In genomic region chr15:88545578-88546247, GRCh38 we compare ENCODE assay signal across 8 cellular contexts. TPM values are rescaled to one million over a fixed set of nuclear protein-coding genes. Genes with fewer than 3 reads are reported as not detected.
DNase-seq lines count a peak whose midpoint lies in the region; ATAC-seq, FAIRE-seq and TF ChIP-seq lines count a peak whose summit lies in the region.
"Not testable (repeated sequence)": the region's sequence is repeated elsewhere in the genome, so short reads cannot be mapped to it uniquely, and the experiment has no call there.

No MANE protein-coding gene starts in this region.

- H3K56ac ChIP-seq in H1 (replicated peaks; ENCODE audit: insufficient read length, low read depth, low read length), result not testable (repeated sequence)

- H3K79me2 ChIP-seq in ACC112 (ENCODE audit: control insufficient read depth, insufficient read depth, low read length, unreplicated experiment); HCT116 (ENCODE audit: insufficient read depth, low read length); H1 (ENCODE audit: control insufficient read depth in 1 of 2, insufficient read depth in 2 of 2, low read length in 2 of 2): not testable (repeated sequence)

- not testable (repeated sequence) for H2BK20ac ChIP-seq in H1 (ENCODE audit: low read length)

- not testable (repeated sequence) for FAIRE-seq in H1 (lab: Jason Lieb, UNC)

- BruUV-seq in HCT116 (replicated peaks; lab: Mats Ljungman, UMichigan), result TSS peak; percentile 87

- H3K14ac ChIP-seq in H1 (ENCODE audit: insufficient read length), result not testable (repeated sequence)

- DNase-seq in HCT116 (ENCODE audit: low read depth, low spot score); SK-N-MC (ENCODE audit: low read depth, low spot score); activated naive CD8-positive, alpha-beta T cell treated with anti-CD3 and anti-CD28 coated beads, Interleukin-2, amount 10 ng/mL, durations not matched to agents 7 days and 5 days; H1 (ENCODE audit: low read depth in 1 of 2, low spot score in 2 of 2); natural killer cell treated with Interleukin-12 subunit alpha and Interleukin-12 subunit beta and Interleukin-15 and Interleukin-18, amount 100 ng/mL, for 72 hours (ENCODE audit: low spot score); stimulated activated naive B cell treated with anti-CD40 and anti-IgM and Interleukin-4, amounts not matched to agents 10 μg/mL and 1 μg/mL and 100 μg/mL, for 72 hours: not testable (repeated sequence)

- not testable (repeated sequence) for H3K4me1 ChIP-seq in ACC112 (ENCODE audit: control insufficient read depth, insufficient read depth, low read length, unreplicated experiment); H1 (replicated peaks in 1 of 4; ENCODE audit: control insufficient read depth in 3 of 4, insufficient read depth in 4 of 4, low read length in 3 of 4); iPS-18a (ENCODE audit: control insufficient read depth, low read depth, low read length)
- H3K4me1 ChIP-seq in HCT116 (ENCODE audit: control insufficient read depth in 1 of 2, insufficient read depth in 2 of 2, low read length in 2 of 2), result peaks cover 4 to 21% of the 10 kb centered on the region in 2 experiments; a peak in 3 of 4 replicates

- not testable (repeated sequence) for H3K4ac ChIP-seq in H1 (replicated peaks; ENCODE audit: insufficient read length, low read depth, low read length)

- not testable (repeated sequence) for H3K36me3 ChIP-seq in ACC112 (ENCODE audit: insufficient read depth, low read length); HCT116 (ENCODE audit: control insufficient read depth in 1 of 2, insufficient read depth in 2 of 2, low read length in 2 of 2); SK-N-MC (ENCODE audit: insufficient read depth, low read length); H1 (ENCODE audit: control insufficient read depth in 2 of 4, insufficient read depth in 4 of 4, low read length in 3 of 4); iPS-18a (ENCODE audit: control insufficient read depth, low read depth, low read length)

- intact Hi-C loops in HCT116 (cut with micrococcal nuclease), result loop anchor here (1.0 to 5.0 kb wide), 2 partner anchors 67 to 78 kb away; partner anchors contain the start of genes MRPL46 and MRPS11

- H2BK15ac ChIP-seq in H1 (ENCODE audit: low read length), result not testable (repeated sequence)

- H3K4me2 ChIP-seq in HCT116 (ENCODE audit: low read length), result peak overlapping the region; percentile 79
- H3K4me2 ChIP-seq in H1 (ENCODE audit: insufficient read depth in 1 of 2, low read depth in 2 of 2, low read length in 2 of 2), result peak overlapping the region; percentile 65 to 68

- H3K18ac ChIP-seq in H1 (ENCODE audit: extremely low read depth, low read length), result peak overlapping the region; percentile 87; the same call in 1 of the 2 replicates

- H2AK5ac ChIP-seq in H1 (ENCODE audit: low read depth, low read length), result not testable (repeated sequence)

- not testable (repeated sequence) for H3K23ac ChIP-seq in H1 (ENCODE audit: insufficient read length)

- ATAC-seq in HCT116; activated naive CD8-positive, alpha-beta T cell treated with anti-CD3 and anti-CD28 coated beads, Interleukin-2, amount 10 ng/mL, durations not matched to agents 7 days and 5 days (ENCODE audit: low read depth); natural killer cell treated with Interleukin-12 subunit alpha and Interleukin-12 subunit beta and Interleukin-15 and Interleukin-18, amount 100 ng/mL, for 72 hours; stimulated activated naive B cell treated with anti-CD40 and anti-IgM and Interleukin-4, amounts not matched to agents 10 μg/mL and 1 μg/mL and 100 μg/mL, for 72 hours (replicated peaks): not testable (repeated sequence)

- not testable (repeated sequence) for H3K9me3 Mint-ChIP-seq in activated naive CD8-positive, alpha-beta T cell treated with anti-CD3 and anti-CD28 coated beads, Interleukin-2, amount 10 ng/mL, durations not matched to agents 7 days and 5 days; natural killer cell treated with Interleukin-12 subunit alpha and Interleukin-12 subunit beta and Interleukin-15 and Interleukin-18, amount 100 ng/mL, for 72 hours; stimulated activated naive B cell treated with anti-CD40 and anti-IgM and Interleukin-4, amounts not matched to agents 10 μg/mL and 1 μg/mL and 100 μg/mL, for 72 hours

- CTCF ChIA-PET in HCT116 (lab: Charles Lee); H1 (lab: Charles Lee; ENCODE audit: partially characterized antibody): not testable (repeated sequence)

- not testable (repeated sequence) for H4K8ac ChIP-seq in H1 (ENCODE audit: extremely low read depth, insufficient read depth, low read length)

- H3K27me3 ChIP-seq in ACC112 (ENCODE audit: insufficient read depth, low read length); HCT116 (ENCODE audit: insufficient read depth, low read length); H1 (replicated peaks in 1 of 4; ENCODE audit: control insufficient read depth in 3 of 4, extremely low read depth in 1 of 4, insufficient read depth in 3 of 4, low read length in 3 of 4); iPS-18a (ENCODE audit: control insufficient read depth, insufficient read depth, low read length): not testable (repeated sequence)

- TF ChIP-seq POLR2A in HCT116 (IDR thresholded peaks at IDR 0.05; ENCODE audit: borderline replicate concordance, extremely low read depth, insufficient read depth, insufficient read length); H1 (IDR thresholded peaks at IDR 0.05; ENCODE audit: control extremely low read depth in 1 of 2, low read depth in 2 of 2, low read length in 2 of 2): not testable (repeated sequence)

- H2AFZ ChIP-seq in ACC112 (ENCODE audit: low read length, unreplicated experiment), result peak overlapping the region; percentile 65
- not testable (repeated sequence) for H2AFZ ChIP-seq in HCT116 (ENCODE audit: low read depth, low read length, poor library complexity, severe bottlenecking); H1 (ENCODE audit: low read length)

- not testable (repeated sequence) for H3K9me3 ChIP-seq in HCT116 (ENCODE audit: control insufficient read depth in 1 of 2, insufficient read depth in 1 of 2, low read depth in 1 of 2, low read length in 2 of 2); SK-N-MC (ENCODE audit: low read depth, low read length); H1 (ENCODE audit: insufficient read depth in 2 of 2, low read depth in 1 of 2, low read length in 1 of 2); iPS-18a (ENCODE audit: control insufficient read depth, low read depth, low read length)

- not testable (repeated sequence) for H2BK12ac ChIP-seq in H1 (ENCODE audit: low read depth, low read length)

- 28% methylated on average over 7 of the region's 8 CpGs; no CpG with 5 or more reads in 1 of the 2 experiments for WGBS in H1 (ENCODE audit: extremely low coverage in 1 of 2, insufficient coverage in 1 of 2, insufficient read length in 1 of 2, insufficient replicate concordance in 2 of 2, low coverage in 1 of 2, low lambda C conversion rate in 2 of 2, missing lambda C conversion rate in 1 of 2), 2 experiments

- not testable (repeated sequence) for TF ChIP-seq CTCF in HCT116 (IDR thresholded peaks at IDR 0.05 in 2 of 3, conservative IDR thresholded peaks at IDR 0.05 in 1 of 3; ENCODE audit: borderline replicate concordance in 1 of 3, insufficient read depth in 1 of 3, low read depth in 2 of 3, low read length in 2 of 3); H1 (IDR thresholded peaks at IDR 0.05; ENCODE audit: control extremely low read depth in 1 of 3, insufficient read depth in 1 of 3, low read depth in 1 of 3, low read length in 3 of 3)

- H3K27me3 Mint-ChIP-seq in activated naive CD8-positive, alpha-beta T cell treated with anti-CD3 and anti-CD28 coated beads, Interleukin-2, amount 10 ng/mL, durations not matched to agents 7 days and 5 days; natural killer cell treated with Interleukin-12 subunit alpha and Interleukin-12 subunit beta and Interleukin-15 and Interleukin-18, amount 100 ng/mL, for 72 hours; stimulated activated naive B cell treated with anti-CD40 and anti-IgM and Interleukin-4, amounts not matched to agents 10 μg/mL and 1 μg/mL and 100 μg/mL, for 72 hours: not testable (repeated sequence)

- H4K20me1 ChIP-seq in HCT116 (ENCODE audit: insufficient read depth); H1 (replicated peaks in 1 of 2; ENCODE audit: control insufficient read depth in 1 of 2, insufficient read depth in 2 of 2, low read length in 2 of 2): not testable (repeated sequence)

- H3K27ac ChIP-seq in ACC112 (ENCODE audit: low read depth, low read length) (peak overlapping the region; percentile 52), HCT116 (ENCODE audit: low read depth, low read length) (peak overlapping the region; percentile 69), SK-N-MC (peak overlapping the region; percentile 79; the same call in 1 of the 2 replicates), H1 (ENCODE audit: low read depth, low read length) (peak overlapping the region; percentile 75; the same call in 1 of the 2 replicates), iPS-18a (ENCODE audit: low read length) (peak overlapping the region; percentile 19)

- H2BK5ac ChIP-seq in H1 (ENCODE audit: low read depth, low read length), result 0 out of 2 replicates have a peak overlapping the region, but pooled peaks have one; percentile 14

- not testable (repeated sequence) for H3K36me3 Mint-ChIP-seq in activated naive CD8-positive, alpha-beta T cell treated with anti-CD3 and anti-CD28 coated beads, Interleukin-2, amount 10 ng/mL, durations not matched to agents 7 days and 5 days; natural killer cell treated with Interleukin-12 subunit alpha and Interleukin-12 subunit beta and Interleukin-15 and Interleukin-18, amount 100 ng/mL, for 72 hours
- peaks cover 7 to 18% of the 10 kb centered on the region in 2 donors for H3K36me3 Mint-ChIP-seq in stimulated activated naive B cell treated with anti-CD40 and anti-IgM and Interleukin-4, amounts not matched to agents 10 μg/mL and 1 μg/mL and 100 μg/mL, for 72 hours

- not testable (repeated sequence) for H3K9me2 ChIP-seq in HCT116 (ENCODE audit: insufficient read depth)

- H3K4me3 ChIP-seq in ACC112 (ENCODE audit: low read depth, low read length) (peak overlapping the region; percentile 85), HCT116 (replicated peaks in 1 of 2; ENCODE audit: low read depth in 1 of 2, low read length in 2 of 2) (peak overlapping the region; percentile 74 to 77), SK-N-MC (peak overlapping the region; percentile 96), H1 (ENCODE audit: extremely low read depth in 1 of 4, insufficient read depth in 2 of 4, low read depth in 3 of 4, low read length in 4 of 4) (peak overlapping the region; percentile 47 to 69 (median 56)), iPS-18a (ENCODE audit: low read length) (peak overlapping the region; percentile 62)

- TF ChIP-seq RAD21 in HCT116 (IDR thresholded peaks at IDR 0.05; ENCODE audit: low read depth); H1 (IDR thresholded peaks at IDR 0.05 in 1 of 2, conservative IDR thresholded peaks at IDR 0.05 in 1 of 2; ENCODE audit: low read depth in 2 of 2, low read length in 2 of 2): not testable (repeated sequence)

- not testable (repeated sequence) for H2BK120ac ChIP-seq in H1 (replicated peaks; ENCODE audit: low read depth, low read length)

- RAD21 ChIA-PET in HCT116 (lab: Charles Lee; ENCODE audit: low non-redundant PET in 1 of 2, low total read pairs in 2 of 2, uncharacterized antibody in 2 of 2, unreplicated experiment in 2 of 2), result not testable (repeated sequence)

- peak overlapping the region; percentile 92 for H3K27ac Mint-ChIP-seq in activated naive CD8-positive, alpha-beta T cell treated with anti-CD3 and anti-CD28 coated beads, Interleukin-2, amount 10 ng/mL, durations not matched to agents 7 days and 5 days
- peak overlapping the region in 1 of 2 donors; percentile 68 for H3K27ac Mint-ChIP-seq in natural killer cell treated with Interleukin-12 subunit alpha and Interleukin-12 subunit beta and Interleukin-15 and Interleukin-18, amount 100 ng/mL, for 72 hours
- peak overlapping the region; percentile 96 for H3K27ac Mint-ChIP-seq in stimulated activated naive B cell treated with anti-CD40 and anti-IgM and Interleukin-4, amounts not matched to agents 10 μg/mL and 1 μg/mL and 100 μg/mL, for 72 hours

- H3K4me3 Mint-ChIP-seq in activated naive CD8-positive, alpha-beta T cell treated with anti-CD3 and anti-CD28 coated beads, Interleukin-2, amount 10 ng/mL, durations not matched to agents 7 days and 5 days, result peak overlapping the region; percentile 88
- peak overlapping the region; percentile 89 for H3K4me3 Mint-ChIP-seq in natural killer cell treated with Interleukin-12 subunit alpha and Interleukin-12 subunit beta and Interleukin-15 and Interleukin-18, amount 100 ng/mL, for 72 hours
- peak overlapping the region; percentile 90 to 93 for H3K4me3 Mint-ChIP-seq in stimulated activated naive B cell treated with anti-CD40 and anti-IgM and Interleukin-4, amounts not matched to agents 10 μg/mL and 1 μg/mL and 100 μg/mL, for 72 hours

- peak overlapping the region; percentile 49 for H4K5ac ChIP-seq in H1 (ENCODE audit: insufficient read length, low read depth, low read length)

- not testable (repeated sequence) for H3K79me1 ChIP-seq in H1 (ENCODE audit: low read depth, low read length)

- H3K9ac ChIP-seq in HCT116 (ENCODE audit: low read length) (peak overlapping the region; percentile 82), SK-N-MC (ENCODE audit: insufficient read length) (peak overlapping the region; percentile 87), H1 (replicated peaks in 1 of 4; ENCODE audit: extremely low read depth in 1 of 4, low read depth in 3 of 4, low read length in 3 of 4) (peak overlapping the region; percentile 42 to 51 (median 46); a peak in 5 of 7 replicates), iPS-18a (ENCODE audit: low read length) (peak overlapping the region; percentile 59)

- not testable (repeated sequence) for H3K23me2 ChIP-seq in H1 (ENCODE audit: low read depth, low read length)

- POLR2A ChIA-PET in HCT116 (lab: Charles Lee); activated naive CD8-positive, alpha-beta T cell treated with anti-CD3 and anti-CD28 coated beads, Interleukin-2, amount 10 ng/mL, durations not matched to agents 7 days and 5 days (lab: Charles Lee): not testable (repeated sequence)
- POLR2A ChIA-PET in H1 (lab: Charles Lee; ENCODE audit: partially characterized antibody), result interaction anchor here (1.1 kb wide), 1 partner anchor 11 kb away, joined by 4 read pairs; no protein-coding TSS in a partner anchor

- peaks cover 19% of the 10 kb centered on the region for H3K4me1 Mint-ChIP-seq in activated naive CD8-positive, alpha-beta T cell treated with anti-CD3 and anti-CD28 coated beads, Interleukin-2, amount 10 ng/mL, durations not matched to agents 7 days and 5 days
- H3K4me1 Mint-ChIP-seq in natural killer cell treated with Interleukin-12 subunit alpha and Interleukin-12 subunit beta and Interleukin-15 and Interleukin-18, amount 100 ng/mL, for 72 hours (ENCODE audit: low read depth in 2 of 2); stimulated activated naive B cell treated with anti-CD40 and anti-IgM and Interleukin-4, amounts not matched to agents 10 μg/mL and 1 μg/mL and 100 μg/mL, for 72 hours: not testable (repeated sequence)

- TF ChIP-seq EP300 in H1 (IDR thresholded peaks at IDR 0.05; ENCODE audit: borderline replicate concordance in 1 of 2, low read depth in 2 of 2, low read length in 2 of 2), result not testable (repeated sequence)

- H4K91ac ChIP-seq in H1 (replicated peaks; ENCODE audit: insufficient read length, low read length), result not testable (repeated sequence)

RNA-seq across cellular contexts. Expression of gene DET1, which starts 0.8 kb away (rescaled TPM):
- total RNA-seq in HCT116 (2021; ENCODE audit: unreplicated experiment), result 2.5 TPM
- polyA plus RNA-seq in HCT116 (2012), result 2.1 and 3.3 TPM in 2 replicates
- total RNA-seq in activated naive CD8-positive, alpha-beta T cell treated with anti-CD3 and anti-CD28 coated beads, Interleukin-2, amount 10 ng/mL, durations not matched to agents 7 days and 5 days, result 1 to 10 TPM; 4.4 to 4.8 TPM
- total RNA-seq in H1 (2021; fragmentation: NEBNext Ultra II Directional; extraction: Animal tissue kit (Norgen Biotek cat#: 25700)), result 5.4 and 6.1 TPM in 2 replicates
- polyA plus RNA-seq in H1 (2011; rRNA removed), result 7.7 and 8.5 TPM in 2 replicates
- polyA plus RNA-seq in H1 (2011; cell fraction: cytosol; rRNA removed), result 8.6 TPM
- 12.2 TPM for polyA plus RNA-seq in H1 (2011; cell fraction: nucleus; rRNA removed)
- 5.2 to 7.4 TPM (median 6.1 TPM) in 4 replicates for polyA plus RNA-seq in H1 (2012, experiment 1 of 2)
- polyA plus RNA-seq in H1 (2012, experiment 2 of 2), result 3.0 TPM
- polyA plus RNA-seq in H1 (2013, experiment 1 of 2), result 4.3 TPM
- 3.5 TPM for polyA plus RNA-seq in H1 (2013, experiment 2 of 2)
- polyA minus RNA-seq in H1 (2011; rRNA and poly(A)+ RNA removed), result 15.5 and 16.5 TPM in 2 replicates
- polyA minus RNA-seq in H1 (2011; cell fraction: cytosol; rRNA and poly(A)+ RNA removed), result 5.4 TPM
- 16.3 TPM for polyA minus RNA-seq in H1 (2011; cell fraction: nucleus; rRNA and poly(A)+ RNA removed)
- 1 to 10 TPM; 3.5 to 6.0 TPM for total RNA-seq in natural killer cell treated with Interleukin-12 subunit alpha and Interleukin-12 subunit beta and Interleukin-15 and Interleukin-18, amount 100 ng/mL, for 72 hours

Comparison
In these comparisons a context has a peak if more than half of its experiments do, and no peak if none do; other contexts are left out.
1. H3K27ac ChIP-seq: peak in every context shown above with its lines; median percentile 79 in SK-N-MC; 75 in H1; 69 in HCT116; 52 in ACC112; 19 in iPS-18a.